ENCODE assay signal across 1 cellular context in genomic region chr6:119349041-119349340, GRCh38.
TF ChIP-seq lines count a peak whose summit lies in the region.

No MANE protein-coding gene starts in this region.

TF ChIP-seq in endothelial cell of umbilical vein, 7 proteins besides CTCF, POLR2A, EP300 and RAD21 (continued from another document):
- TF ChIP-seq GATA2 (IDR thresholded peaks at IDR 0.05; ENCODE audit: insufficient read depth, insufficient read length, low read depth, low read length) (no peak), FOS (IDR thresholded peaks at IDR 0.05; ENCODE audit: borderline replicate concordance, insufficient read depth, low read length) (no peak), EZH2 (IDR thresholded peaks at IDR 0.05; ENCODE audit: borderline replicate concordance, low read depth, low read length, severe bottlenecking) (no peak)
